Comparison of ENCODE assay signal across 8 cellular contexts in genomic region chr10:24556746-24557742, GRCh38.
DNase-seq lines count a peak whose midpoint lies in the region; ATAC-seq lines count a peak whose summit lies in the region.

No MANE protein-coding gene starts in this region.

- intact Hi-C loops in activated CD4-positive, alpha-beta T cell treated with anti-CD3 and anti-CD28 coated beads for 36 hours (cut with DNase I, micrococcal nuclease), result loop anchor here in 1 of 2 experiments (2.0 to 5.0 kb wide), 3 partner anchors 38 to 1400 kb away; no protein-coding TSS in a partner anchor

- no peaks in the 10 kb centered on the region for H3K36me3 Mint-ChIP-seq in activated CD4-positive, alpha-beta T cell treated with anti-CD3 and anti-CD28 coated beads for 36 hours (ENCODE audit: low read depth)

- peak; percentile 83 for ATAC-seq in activated CD4-positive, alpha-beta T cell treated with anti-CD3 and anti-CD28 coated beads for 36 hours

- CTCF ChIA-PET in activated CD4-positive, alpha-beta T cell treated with anti-CD3 and anti-CD28 coated beads for 36 hours (lab: Charles Lee), result interaction anchor here (0.6 to 2.2 kb wide), 9 partner anchors 14 to 1399 kb away, joined by 3 to 11 read pairs (median 3); no protein-coding TSS in a partner anchor

- peak; percentile 56 for DNase-seq in activated CD4-positive, alpha-beta T cell treated with anti-CD3 and anti-CD28 coated beads for 36 hours
- DNase-seq in activated CD4-positive, alpha-beta T cell treated with anti-CD3 and anti-CD28 coated beads, Interleukin-2, amount 50 U/mL, for 48 hours, result no peak
- DNase-seq in H4 (ENCODE audit: low spot score) (peak; percentile 56), NCI-H2171 treated with DMSO at 0.1 percent for 48 hours (lab: John Stamatoyannopoulos, UW) (peak; percentile 51), astrocyte of the hippocampus (ENCODE audit: low read depth, low spot score) (peak; percentile 78), iPS DF 19.7 (ENCODE audit: low read depth, low spot score) (peak; percentile 9), superior temporal gyrus (ENCODE audit: extremely low spot score) (peak; percentile 79), NCI-H2029 (lab: John Stamatoyannopoulos, UW) (no peak)

- peaks cover 4% of the 10 kb centered on the region for H3K4me1 Mint-ChIP-seq in activated CD4-positive, alpha-beta T cell treated with anti-CD3 and anti-CD28 coated beads for 36 hours

- H3K4me3 Mint-ChIP-seq in activated CD4-positive, alpha-beta T cell treated with anti-CD3 and anti-CD28 coated beads for 36 hours, result no peak overlapping the region

- H3K27me3 Mint-ChIP-seq in activated CD4-positive, alpha-beta T cell treated with anti-CD3 and anti-CD28 coated beads for 36 hours, result peaks cover 2% of the 10 kb centered on the region

- H3K9me3 Mint-ChIP-seq in activated CD4-positive, alpha-beta T cell treated with anti-CD3 and anti-CD28 coated beads for 36 hours (ENCODE audit: low read depth), result no peaks in the 10 kb centered on the region

- H3K27ac Mint-ChIP-seq in activated CD4-positive, alpha-beta T cell treated with anti-CD3 and anti-CD28 coated beads for 36 hours, result no peak overlapping the region

- POLR2A ChIA-PET in activated CD4-positive, alpha-beta T cell treated with anti-CD3 and anti-CD28 coated beads for 36 hours (lab: Charles Lee), result no interaction called here

Comparison
In these comparisons a context has a peak if more than half of its experiments do, and no peak if none do; other contexts are left out.
1. DNase-seq: peak in activated CD4-positive, alpha-beta T cell treated with anti-CD3 and anti-CD28 coated beads for 36 hours (single experiment), H4 (single experiment), NCI-H2171 treated with DMSO at 0.1 percent for 48 hours (single experiment), astrocyte of the hippocampus (single experiment), iPS DF 19.7 (single experiment) and superior temporal gyrus (single experiment); none in activated CD4-positive, alpha-beta T cell treated with anti-CD3 and anti-CD28 coated beads, Interleukin-2, amount 50 U/mL, for 48 hours (0 of 2) and NCI-H2029 (single experiment).